ENCODE assay signal across 12 cellular contexts in the genomic region with DNA sequence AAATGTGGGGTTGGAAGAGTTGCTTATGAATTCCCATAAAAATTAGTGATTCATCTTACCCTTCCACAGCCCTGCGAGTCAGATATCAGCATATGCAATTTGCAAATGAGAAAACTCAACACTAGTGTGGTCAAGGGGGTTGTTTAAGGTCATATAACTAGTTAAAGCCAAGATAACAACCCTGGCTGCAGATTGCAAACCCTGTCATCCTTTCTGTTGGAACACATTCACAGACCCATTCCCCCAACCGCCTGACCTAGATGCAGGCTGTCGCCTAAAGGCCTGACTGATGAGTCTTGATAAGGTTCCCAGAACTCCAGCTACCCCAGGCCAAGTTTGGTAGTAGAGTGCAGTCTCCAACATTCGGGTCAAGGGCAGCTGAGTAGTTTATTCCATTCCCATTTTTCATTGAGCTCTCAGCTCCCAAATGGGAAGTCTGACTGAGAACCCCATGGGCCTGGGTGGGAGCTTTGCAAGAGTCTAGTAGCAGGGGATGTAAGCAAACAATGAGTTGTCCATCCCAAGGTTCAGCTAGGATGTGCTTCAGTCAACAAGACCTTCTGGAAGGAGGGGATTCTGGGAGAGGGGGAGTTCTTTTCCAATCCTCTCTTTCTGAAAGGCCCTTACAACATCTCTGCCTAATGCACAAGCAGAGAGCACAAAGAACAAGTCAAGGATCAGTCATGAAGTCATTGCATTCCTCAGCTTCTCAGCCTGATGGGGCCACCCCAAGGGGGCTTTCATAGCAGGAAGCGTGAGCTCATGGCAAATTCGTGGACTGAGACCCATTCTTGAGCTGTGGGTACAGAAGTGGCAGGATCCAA. TPM values are rescaled to one million over a fixed set of nuclear protein-coding genes. Genes with fewer than 3 reads are reported as not detected.
DNase-seq lines count a peak whose midpoint lies in the region; ATAC-seq and TF ChIP-seq lines count a peak whose summit lies in the region.
"Had no signal": no experiment of that assay in that cellular context is flagged by ENCODE, and none has a peak within 500 bp of the region (broad histone marks: within the 10 kb centered on the region; RNA-seq: fewer than 3 reads in every experiment).

No MANE protein-coding gene starts in this region.

- CTCF ChIA-PET in SK-N-SH (lab: Yijun Ruan, JAX): no interaction called here

- DNase-seq in SK-N-SH (no peak), fibroblast of the aortic adventitia (ENCODE audit: low read depth) (peak; percentile 97), upper lobe of right lung (no peak), NCI-H1417 (lab: John Stamatoyannopoulos, UW) (no peak), AG08396 (ENCODE audit: low spot score) (no peak)
- DNase-seq: activated CD4-positive, alpha-beta T cell treated with anti-CD3 and anti-CD28 coated beads, Interleukin-2, amount 50 U/mL, for 1 hour; NCI-H2171 treated with DMSO at 0.1 percent for 48 hours; SHP77 had no signal

- H3K9ac ChIP-seq in SK-N-SH: no peak overlapping the region

- 0 out of 2 replicates have a peak overlapping the region, but pooled peaks have one; percentile 17 for H3K4me2 ChIP-seq in SK-N-SH

- H3K9me3 ChIP-seq in SK-N-SH (no peaks in the 10 kb centered on the region), muscle layer of duodenum (ENCODE audit: control insufficient read depth in 1 of 2, low read length in 2 of 2) (no peaks in the 10 kb centered on the region), upper lobe of right lung (no peaks in the 10 kb centered on the region)

- H3F3A ChIP-seq in SK-N-SH (replicated peaks; ENCODE audit: insufficient read depth): no peaks in the 10 kb centered on the region

- 49% methylated on average over 4 of the region's 6 CpGs for WGBS in SK-N-SH (ENCODE audit: low lambda C conversion rate)

- intact Hi-C loops in upper lobe of right lung (cut with DNase I): no loop called here

- no peak for TF ChIP-seq EP300 in SK-N-SH (IDR thresholded peaks at IDR 0.05; ENCODE audit: borderline replicate concordance in 1 of 2, low read depth in 1 of 2, low read length in 1 of 2)

- POLR2A ChIA-PET in SK-N-SH (lab: Yijun Ruan, JAX): no interaction called here

- TF ChIP-seq RAD21 in SK-N-SH (IDR thresholded peaks at IDR 0.05; ENCODE audit: low read length): no peak

- H3K9me2 ChIP-seq in SK-N-SH: no peaks in the 10 kb centered on the region

- H3K27me3 ChIP-seq in SK-N-SH (ENCODE audit: insufficient read depth): no peaks in the 10 kb centered on the region
- H3K27me3 ChIP-seq in muscle layer of duodenum (ENCODE audit: low read depth, low read length): no peaks in the 10 kb centered on the region
- H3K27me3 ChIP-seq in upper lobe of right lung: no peaks in the 10 kb centered on the region

- TF ChIP-seq CTCF in SK-N-SH (IDR thresholded peaks at IDR 0.05) (no peak), fibroblast of the aortic adventitia (IDR thresholded peaks at IDR 0.05; ENCODE audit: insufficient read depth, low read length) (no peak), upper lobe of right lung (IDR thresholded peaks at IDR 0.05) (no peak)

- H3K4me1 ChIP-seq in SK-N-SH (ENCODE audit: control insufficient read depth in 1 of 2, insufficient read depth in 2 of 2, low read depth in 1 of 2, low read length in 1 of 2) (peaks cover 5 to 12% of the 10 kb centered on the region in 2 experiments; a peak in 2 of 4 replicates), muscle layer of duodenum (ENCODE audit: control insufficient read depth in 1 of 2, insufficient read depth in 2 of 2, low read length in 2 of 2) (peaks cover 9 to 18% of the 10 kb centered on the region in 2 donors), upper lobe of right lung (peaks cover 8% of the 10 kb centered on the region)

- H3K4me3 ChIP-seq in SK-N-SH (ENCODE audit: low read depth in 2 of 2, low read length in 1 of 2) (no peak overlapping the region), fibroblast of the aortic adventitia (ENCODE audit: low read depth, low read length) (no peak overlapping the region), muscle layer of duodenum (ENCODE audit: low read depth in 1 of 2, low read length in 2 of 2) (no peak overlapping the region), upper lobe of right lung (no peak overlapping the region)

- no peak overlapping the region for H2AFZ ChIP-seq in SK-N-SH (ENCODE audit: low read depth)

- peaks cover 99% of the 10 kb centered on the region for H3K79me2 ChIP-seq in SK-N-SH (ENCODE audit: insufficient read depth)

- H3K36me3 ChIP-seq in SK-N-SH (replicated peaks in 1 of 2; ENCODE audit: control insufficient read depth in 1 of 2, insufficient read depth in 2 of 2, low read length in 1 of 2): peaks cover 30 to 72% of the 10 kb centered on the region in 2 experiments
- peaks cover 8 to 19% of the 10 kb centered on the region in 2 donors for H3K36me3 ChIP-seq in muscle layer of duodenum (ENCODE audit: control insufficient read depth in 1 of 2, insufficient read depth in 2 of 2, low read length in 2 of 2)
- H3K36me3 ChIP-seq in upper lobe of right lung: no peaks in the 10 kb centered on the region

- H4K20me1 ChIP-seq in SK-N-SH (ENCODE audit: insufficient read depth): peaks cover 32% of the 10 kb centered on the region; the same call in 1 of the 2 replicates

- ATAC-seq in SK-N-SH treated with all-trans-retinoic acid at 6 μM for 48 hours: no peak
- peak; percentile 62 for ATAC-seq in upper lobe of right lung
- ATAC-seq in GM19397 (IDR thresholded peaks at IDR 0.05; ENCODE audit: unreplicated experiment): no peak

- H3K27ac ChIP-seq in SK-N-SH (ENCODE audit: low read depth in 2 of 2, low read length in 1 of 2): peak overlapping the region in 1 of 2 experiments; percentile 23; a peak in 1 of 4 replicates
- H3K27ac ChIP-seq in muscle layer of duodenum (ENCODE audit: low read length): peak overlapping the region; percentile 72
- peak overlapping the region; percentile 59 for H3K27ac ChIP-seq in upper lobe of right lung
- H3K27ac ChIP-seq: 22Rv1 had no signal

TF ChIP-seq in SK-N-SH, 30 proteins besides CTCF, POLR2A, EP300 and RAD21:
- TF ChIP-seq CHD2 (IDR thresholded peaks at IDR 0.05; ENCODE audit: low read length, partially characterized antibody) (no peak), ELF1 (IDR thresholded peaks at IDR 0.05) (no peak), RXRA (IDR thresholded peaks at IDR 0.05; ENCODE audit: borderline replicate concordance, low read depth) (peak; percentile 36; the same call in 1 of the 2 replicates)
- TF ChIP-seq, protein P1, sequence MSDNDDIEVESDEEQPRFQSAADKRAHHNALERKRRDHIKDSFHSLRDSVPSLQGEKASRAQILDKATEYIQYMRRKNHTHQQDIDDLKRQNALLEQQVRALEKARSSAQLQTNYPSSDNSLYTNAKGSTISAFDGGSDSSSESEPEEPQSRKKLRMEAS (IDR thresholded peaks at IDR 0.05; ENCODE audit: low read depth): no peak

TF ChIP-seq in SK-N-SH treated with all-trans-retinoic acid at 6 μM for 48 hours, 23 proteins besides CTCF, POLR2A, EP300 and RAD21:
- no peak for TF ChIP-seq OSR1 (CRISPR knock-in tag; IDR thresholded peaks at IDR 0.05)
- TF ChIP-seq, protein P2, sequence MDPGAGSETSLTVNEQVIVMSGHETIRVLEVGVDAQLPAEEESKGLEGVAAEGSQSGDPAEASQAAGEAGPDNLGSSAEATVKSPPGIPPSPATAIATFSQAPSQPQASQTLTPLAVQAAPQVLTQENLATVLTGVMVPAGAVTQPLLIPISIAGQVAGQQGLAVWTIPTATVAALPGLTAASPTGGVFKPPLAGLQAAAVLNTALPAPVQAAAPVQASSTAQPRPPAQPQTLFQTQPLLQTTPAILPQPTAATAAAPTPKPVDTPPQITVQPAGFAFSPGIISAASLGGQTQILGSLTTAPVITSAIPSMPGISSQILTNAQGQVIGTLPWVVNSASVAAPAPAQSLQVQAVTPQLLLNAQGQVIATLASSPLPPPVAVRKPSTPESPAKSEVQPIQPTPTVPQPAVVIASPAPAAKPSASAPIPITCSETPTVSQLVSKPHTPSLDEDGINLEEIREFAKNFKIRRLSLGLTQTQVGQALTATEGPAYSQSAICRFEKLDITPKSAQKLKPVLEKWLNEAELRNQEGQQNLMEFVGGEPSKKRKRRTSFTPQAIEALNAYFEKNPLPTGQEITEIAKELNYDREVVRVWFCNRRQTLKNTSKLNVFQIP (CRISPR knock-in tag; IDR thresholded peaks at IDR 0.05; ENCODE audit: borderline replicate concordance, low read depth): no peak
- no peak for TF ChIP-seq ZC3H10 (CRISPR knock-in tag; IDR thresholded peaks at IDR 0.05)

RNA-seq across cellular contexts. Expression of a gene that starts 40.3 kb away (rescaled TPM):
- 43.1 and 46.9 TPM in 2 replicates for polyA plus RNA-seq in SK-N-SH (2012; rRNA removed)
- 33.7 and 41.3 TPM in 2 replicates for polyA plus RNA-seq in SK-N-SH (2012; cell fraction: cytosol; rRNA removed)
- 61.7 and 79.6 TPM in 2 replicates for polyA plus RNA-seq in SK-N-SH (2012; cell fraction: nucleus; rRNA removed)
- total RNA-seq in fibroblast of the aortic adventitia (ENCODE audit: low replicate concordance): 11.2 and 15.5 TPM in 2 replicates
- 10.6 TPM for total RNA-seq in upper lobe of right lung
